In genomic region chr2:64204006-64204632, GRCh38 we compare ENCODE assay signal across 8 cellular contexts. TPM values are rescaled to one million over a fixed set of nuclear protein-coding genes. Genes with fewer than 3 reads are reported as not detected.
DNase-seq lines count a peak whose midpoint lies in the region; ATAC-seq and TF ChIP-seq lines count a peak whose summit lies in the region.

No MANE protein-coding gene starts in this region.

- peaks cover 24% of the 10 kb centered on the region for H3K4me1 ChIP-seq in HUES6 (ENCODE audit: control insufficient read depth, insufficient read depth, low read length)

- H3K9me3 ChIP-seq in HUES6 (ENCODE audit: control insufficient read depth, insufficient read depth, low read depth, low read length) (no peaks in the 10 kb centered on the region), MG63 (no peaks in the 10 kb centered on the region)

- H3K27ac ChIP-seq in HUES6 (ENCODE audit: low read depth, low read length) = 0 out of 2 replicates have a peak overlapping the region, but pooled peaks have one; percentile 48

- no peak for TF ChIP-seq CTCF in fibroblast of pulmonary artery (IDR thresholded peaks at IDR 0.05; ENCODE audit: low read length, missing control alignments)
- no peak for TF ChIP-seq CTCF in omental fat pad (IDR thresholded peaks at IDR 0.05)

- peak; percentile 62 for ATAC-seq in GM21423 (IDR thresholded peaks at IDR 0.05; ENCODE audit: unreplicated experiment)
- ATAC-seq in omental fat pad (ENCODE audit: low FRiP score) = peak; percentile 29

- H3K4me3 ChIP-seq in HUES6 (ENCODE audit: low read depth, low read length) (peak overlapping the region; percentile 9; the same call in 1 of the 2 replicates), fibroblast of pulmonary artery (replicated peaks; ENCODE audit: low read depth, low read length) (no peak overlapping the region), MG63 (no peak overlapping the region)

- H3K27me3 ChIP-seq in HUES6 (ENCODE audit: control insufficient read depth, insufficient read depth, low read length) (no peaks in the 10 kb centered on the region), MG63 (no peaks in the 10 kb centered on the region)

- H3K9ac ChIP-seq in HUES6 (ENCODE audit: low read length) = peak overlapping the region; percentile 0

- peak; percentile 73 for DNase-seq in Daoy (ENCODE audit: low read depth)
- DNase-seq in activated T-cell treated with anti-CD3 and anti-CD28 coated beads for 48 hours (ENCODE audit: low read depth) = peak; percentile 21
- DNase-seq in fibroblast of pulmonary artery (ENCODE audit: low read depth) = peak; percentile 64
- no peak for DNase-seq in omental fat pad (ENCODE audit: low spot score)
- no peak for DNase-seq in MG63
- DNase-seq in iPS-NIHi7 (ENCODE audit: extremely low spot score) = no peak

- H3K36me3 ChIP-seq in HUES6 (ENCODE audit: control insufficient read depth, insufficient read depth, low read length) (no peaks in the 10 kb centered on the region), MG63 (no peaks in the 10 kb centered on the region)

RNA-seq across cellular contexts. Expression of gene PELI1, which starts 59.9 kb away (rescaled TPM):
- 6.2 and 7.1 TPM in 2 replicates for total RNA-seq in Daoy (2014; rRNA removed; shearing (Covaris generic))
- 10 to 100 TPM; 21.7 to 56.7 (median 34.3) TPM for total RNA-seq in omental fat pad
- 0.76 and 1.7 TPM in 2 replicates for total RNA-seq in MG63 (2014; rRNA removed; shearing (Covaris generic); ENCODE audit: low replicate concordance)

Comparison
In these comparisons a context has a peak if more than half of its experiments do, and no peak if none do; other contexts are left out.
1. DNase-seq: peak in Daoy (single experiment), activated T-cell treated with anti-CD3 and anti-CD28 coated beads for 48 hours (single experiment) and fibroblast of pulmonary artery (single experiment); none in omental fat pad (single experiment), MG63 (single experiment) and iPS-NIHi7 (single experiment).